ENCODE assay signal across 5 cellular contexts in the genomic region with DNA sequence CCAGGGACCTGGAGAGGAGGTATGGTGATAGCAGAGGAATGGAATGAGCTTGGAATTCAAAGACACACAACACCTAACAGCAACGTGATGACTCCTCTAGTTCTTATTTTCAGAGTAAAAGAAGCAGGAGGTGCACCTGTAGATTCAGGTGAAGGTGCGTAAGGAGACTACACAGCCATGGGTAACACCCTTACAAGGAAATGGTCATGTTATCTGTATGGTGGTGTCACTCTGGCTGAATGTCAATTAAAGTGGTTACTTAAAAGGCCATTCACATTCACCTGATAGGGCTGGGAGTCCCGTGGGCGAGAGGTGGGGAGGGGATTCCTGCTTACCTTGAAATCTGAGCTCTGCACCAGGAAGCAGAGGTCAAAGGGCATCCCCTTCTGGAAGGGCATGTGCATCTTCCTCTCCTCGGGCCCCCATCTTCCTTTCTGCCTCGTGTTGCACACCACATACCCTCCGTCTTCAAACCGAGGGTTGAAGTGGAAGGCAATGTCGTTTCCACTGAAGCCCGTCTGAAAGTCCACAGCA. TPM values are rescaled to one million over a fixed set of nuclear protein-coding genes. Genes with fewer than 3 reads are reported as not detected.
"Had no signal": no experiment of that assay in that cellular context is flagged by ENCODE, and none has a peak within 500 bp of the region (broad histone marks: within the 10 kb centered on the region; RNA-seq: fewer than 3 reads in every experiment).

No MANE protein-coding gene starts in this region.

RNA-seq across cellular contexts. Expression of a gene that starts 9.4 kb away (rescaled TPM):
- total RNA-seq: M059J, PC-3, Right ventricle myocardium superior, SJSA1 had no signal
- polyA plus RNA-seq: SK-N-SH had no signal
